Comparison of ENCODE assay signal across 5 cellular contexts in genomic region chr19:43005841-43006240, GRCh38. TPM values are rescaled to one million over a fixed set of nuclear protein-coding genes. Genes with fewer than 3 reads are reported as not detected.
"Had no signal": no experiment of that assay in that cellular context is flagged by ENCODE, and none has a peak within 500 bp of the region (broad histone marks: within the 10 kb centered on the region; RNA-seq: fewer than 3 reads in every experiment).

No MANE protein-coding gene starts in this region.

RNA-seq across cellular contexts. Expression of gene PSG11, which starts 20.4 kb away (rescaled TPM):
- total RNA-seq: HepG2, HT-29, HT1080, K562 had no signal
- polyA plus RNA-seq: HepG2, IgD-negative memory B cell, K562 had no signal
